Comparison of ENCODE assay signal across 9 cellular contexts in the genomic region with DNA sequence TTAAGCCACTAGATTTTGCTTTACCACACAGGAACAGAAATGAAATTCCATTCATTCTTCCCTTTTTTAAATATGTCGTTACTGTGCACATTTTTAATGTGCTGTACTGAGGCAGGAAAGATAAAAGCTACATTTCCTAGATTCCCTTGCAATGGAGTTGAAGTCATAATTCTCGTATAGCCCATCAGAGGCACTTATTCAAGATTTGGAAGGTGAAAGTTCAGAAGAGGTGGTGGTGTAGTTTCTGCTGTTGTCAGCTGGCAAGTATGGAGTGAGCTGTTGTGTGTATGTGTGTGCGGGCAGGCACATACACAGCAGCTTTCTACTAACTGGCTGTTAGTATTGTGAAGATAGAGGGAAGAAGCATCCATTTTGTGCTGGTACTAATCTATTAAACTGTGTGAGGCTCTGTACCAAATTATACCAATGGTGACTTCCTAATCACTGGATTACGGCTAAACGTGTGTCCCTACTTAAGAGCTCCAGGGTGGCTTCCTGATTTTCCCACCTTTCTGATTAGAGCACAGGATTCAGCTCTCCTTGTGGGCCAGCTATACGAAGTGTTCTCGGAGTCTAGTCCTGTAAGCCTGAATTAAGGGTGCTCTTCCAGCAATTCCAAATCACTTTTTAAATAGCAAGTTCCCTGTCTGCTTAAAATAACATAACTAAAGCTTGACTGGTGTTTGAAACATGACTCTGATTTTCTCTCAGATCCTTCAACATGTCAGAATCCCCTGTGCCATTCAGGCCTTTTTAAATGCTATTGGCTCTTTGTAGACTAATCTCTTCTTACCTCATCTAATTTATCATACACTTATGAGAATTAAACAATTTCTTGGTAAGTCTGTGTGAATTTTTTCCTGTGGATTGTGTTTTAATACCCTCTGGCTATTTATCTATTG. TPM values are rescaled to one million over a fixed set of nuclear protein-coding genes. Genes with fewer than 3 reads are reported as not detected.
DNase-seq lines count a peak whose midpoint lies in the region; ATAC-seq and TF ChIP-seq lines count a peak whose summit lies in the region.
"Had no signal": no experiment of that assay in that cellular context is flagged by ENCODE, and none has a peak within 500 bp of the region (broad histone marks: within the 10 kb centered on the region; RNA-seq: fewer than 3 reads in every experiment).

No MANE protein-coding gene starts in this region.

- no peak overlapping the region for H3K4me3 Mint-ChIP-seq in stimulated activated naive CD8-positive, alpha-beta T cell treated with anti-CD3 and anti-CD28 coated beads, Interleukin-15, Interleukin-2, amounts not matched to agents 100 ng/mL and 50 ng/mL, for 24 hours

- H3K9me3 Mint-ChIP-seq in stimulated activated naive CD8-positive, alpha-beta T cell treated with anti-CD3 and anti-CD28 coated beads, Interleukin-15, Interleukin-2, amounts not matched to agents 100 ng/mL and 50 ng/mL, for 24 hours, result no peaks in the 10 kb centered on the region

- intact Hi-C loops in esophagus muscularis mucosa (cut with DNase I), result no loop called here

- peak overlapping the region; percentile 51 for H3K4me3 ChIP-seq in adipocyte (ENCODE audit: low read length)
- H3K4me3 ChIP-seq in esophagus muscularis mucosa, result no peak overlapping the region

- H3K4me1 ChIP-seq in adipocyte (ENCODE audit: control insufficient read depth, insufficient read depth, low read length), result peaks cover 24% of the 10 kb centered on the region
- H3K4me1 ChIP-seq in esophagus muscularis mucosa, result peaks cover 16 to 27% (median 22%) of the 10 kb centered on the region in 4 donors

- no peaks in the 10 kb centered on the region for H3K27me3 ChIP-seq in adipocyte (replicated peaks; ENCODE audit: control insufficient read depth, insufficient read depth, low read length)
- H3K27me3 ChIP-seq in esophagus muscularis mucosa, result no peaks in the 10 kb centered on the region

- H3K27me3 Mint-ChIP-seq in stimulated activated naive CD8-positive, alpha-beta T cell treated with anti-CD3 and anti-CD28 coated beads, Interleukin-15, Interleukin-2, amounts not matched to agents 100 ng/mL and 50 ng/mL, for 24 hours, result no peaks in the 10 kb centered on the region

- H3K9me3 ChIP-seq in adipocyte (ENCODE audit: control insufficient read depth, low read length), result no peaks in the 10 kb centered on the region
- H3K9me3 ChIP-seq in esophagus muscularis mucosa, result no peaks in the 10 kb centered on the region

- TF ChIP-seq EP300 in esophagus muscularis mucosa (IDR thresholded peaks at IDR 0.05), result no peak

- ATAC-seq in stimulated activated naive CD8-positive, alpha-beta T cell treated with anti-CD3 and anti-CD28 coated beads, Interleukin-15, Interleukin-2, amounts not matched to agents 100 U/mL and 50 U/mL, for 24 hours, result no peak
- ATAC-seq in HG03108 (IDR thresholded peaks at IDR 0.05; ENCODE audit: unreplicated experiment) (no peak), GM21515 (IDR thresholded peaks at IDR 0.05; ENCODE audit: unreplicated experiment) (no peak)

- H3K36me3 Mint-ChIP-seq in stimulated activated naive CD8-positive, alpha-beta T cell treated with anti-CD3 and anti-CD28 coated beads, Interleukin-15, Interleukin-2, amounts not matched to agents 100 ng/mL and 50 ng/mL, for 24 hours (ENCODE audit: low read depth), result peaks cover 35% of the 10 kb centered on the region

- H3K9ac ChIP-seq in adipocyte (ENCODE audit: low read length), result peak overlapping the region; percentile 9

- DNase-seq in stimulated activated naive CD8-positive, alpha-beta T cell treated with anti-CD3 and anti-CD28 coated beads, Interleukin-15, Interleukin-2, amounts not matched to agents 100 U/mL and 50 U/mL, for 24 hours, result no peak
- DNase-seq in adipocyte (ENCODE audit: low read depth), result peak; percentile 51
- peak; percentile 9 for DNase-seq in left kidney (ENCODE audit: low read depth, low spot score)
- DNase-seq in KBM-7, result no peak
- DNase-seq in esophagus muscularis mucosa (ENCODE audit: extremely low spot score), result no peak
- DNase-seq: DMS53 had no signal

- TF ChIP-seq POLR2A in esophagus muscularis mucosa (IDR thresholded peaks at IDR 0.05; ENCODE audit: low read depth), result no peak

- H3K27ac ChIP-seq in esophagus muscularis mucosa (replicated peaks in 1 of 4), result no peak overlapping the region

- no peaks in the 10 kb centered on the region for H3K36me3 ChIP-seq in adipocyte (ENCODE audit: control insufficient read depth, insufficient read depth, low read length, severe bottlenecking)
- peaks cover 0 to 5% (median 0%) of the 10 kb centered on the region in 4 donors for H3K36me3 ChIP-seq in esophagus muscularis mucosa

- peaks cover 68% of the 10 kb centered on the region for H3K4me1 Mint-ChIP-seq in stimulated activated naive CD8-positive, alpha-beta T cell treated with anti-CD3 and anti-CD28 coated beads, Interleukin-15, Interleukin-2, amounts not matched to agents 100 ng/mL and 50 ng/mL, for 24 hours (ENCODE audit: low read depth)

- peak overlapping the region; percentile 81 for H3K27ac Mint-ChIP-seq in stimulated activated naive CD8-positive, alpha-beta T cell treated with anti-CD3 and anti-CD28 coated beads, Interleukin-15, Interleukin-2, amounts not matched to agents 100 ng/mL and 50 ng/mL, for 24 hours

- in situ Hi-C loops in KBM-7 (cut with MboI; ENCODE audit: low pct_unique_long_range_greater_than_20kb, low sequenced_read_pairs), result no loop called here

- TF ChIP-seq CTCF in esophagus muscularis mucosa (IDR thresholded peaks at IDR 0.05), result no peak

- 29% methylated on average over 7 of the region's 7 CpGs for WGBS in esophagus muscularis mucosa

RNA-seq across cellular contexts. Expression of a gene that starts 43.8 kb away (rescaled TPM):
- total RNA-seq in esophagus muscularis mucosa, result 10 to 100 TPM; 48.2 to 56.1 (median 51.3) TPM

Comparison
In these comparisons a context has a peak if more than half of its experiments do, and no peak if none do; other contexts are left out.
1. DNase-seq: peak in adipocyte (single experiment) and left kidney (single experiment); none in stimulated activated naive CD8-positive, alpha-beta T cell treated with anti-CD3 and anti-CD28 coated beads, Interleukin-15, Interleukin-2, amounts not matched to agents 100 U/mL and 50 U/mL, for 24 hours (single experiment), KBM-7 (single experiment) and esophagus muscularis mucosa (single experiment).